Comparison of ENCODE assay signal across 24 cellular contexts in genomic region chr7:41969713-41970112, GRCh38.
"Had no signal": no experiment of that assay in that cellular context is flagged by ENCODE, and none has a peak within 500 bp of the region (broad histone marks: within the 10 kb centered on the region; RNA-seq: fewer than 3 reads in every experiment).

No MANE protein-coding gene starts in this region.

- H3K27ac Mint-ChIP-seq: activated CD4-positive, alpha-beta memory T cell treated with anti-CD3 and anti-CD28 coated beads for 36 hours; activated naive CD4-positive, alpha-beta T cell treated with anti-CD3 and anti-CD28 coated beads, Interleukin-2, amount 10 ng/mL, durations not matched to agents 7 days and 5 days; activated naive CD8-positive, alpha-beta T cell treated with anti-CD3 and anti-CD28 coated beads, Interleukin-2, amount 50 U/mL, for 24 hours; activated T-cell treated with anti-CD3 and anti-CD28 coated beads, Interleukin-2, amount 50 U/mL, for 72 hours; dendritic cell treated with granulocyte-macrophage colony-stimulating factor and Interleukin-4, amounts not matched to agents 40 ng/mL and 50 ng/mL, for 4 days; T-helper 17 cell had no signal

- H3K4me3 Mint-ChIP-seq: activated CD4-positive, alpha-beta memory T cell treated with anti-CD3 and anti-CD28 coated beads for 36 hours; activated naive CD4-positive, alpha-beta T cell treated with anti-CD3 and anti-CD28 coated beads, Interleukin-2, amount 10 ng/mL, durations not matched to agents 7 days and 5 days; activated naive CD8-positive, alpha-beta T cell treated with anti-CD3 and anti-CD28 coated beads, Interleukin-2, amount 50 U/mL, for 24 hours; activated T-cell treated with anti-CD3 and anti-CD28 coated beads, Interleukin-2, amount 50 U/mL, for 72 hours; dendritic cell treated with granulocyte-macrophage colony-stimulating factor and Interleukin-4, amounts not matched to agents 40 ng/mL and 50 ng/mL, for 4 days; nephron; T-helper 17 cell had no signal

- H3K4me1 ChIP-seq: heart left ventricle had no signal

- H3K27ac ChIP-seq: brain microvascular endothelial cell, heart left ventricle, thoracic aorta, upper lobe of left lung had no signal

- H3K9me3 ChIP-seq: heart left ventricle, thoracic aorta, upper lobe of left lung had no signal

- H3K27me3 ChIP-seq: brain microvascular endothelial cell, heart left ventricle, upper lobe of left lung had no signal

- ATAC-seq: activated naive CD8-positive, alpha-beta T cell treated with anti-CD3 and anti-CD28 coated beads, Interleukin-2, amount 50 U/mL, for 24 hours; activated T-cell treated with anti-CD3 and anti-CD28 coated beads, Interleukin-2, amount 50 U/mL, for 72 hours; heart left ventricle; left cardiac atrium; sciatic nerve; T-helper 17 cell had no signal

- H3K36me3 ChIP-seq: brain microvascular endothelial cell had no signal

- H3K27me3 Mint-ChIP-seq: activated CD4-positive, alpha-beta memory T cell treated with anti-CD3 and anti-CD28 coated beads for 36 hours; dendritic cell treated with granulocyte-macrophage colony-stimulating factor and Interleukin-4, amounts not matched to agents 40 ng/mL and 50 ng/mL, for 4 days had no signal

- DNase-seq: activated CD4-positive, alpha-beta memory T cell treated with anti-CD3 and anti-CD28 coated beads for 36 hours; activated CD4-positive, alpha-beta T cell treated with anti-CD3 and anti-CD28 coated beads for 4 hours; activated CD4-positive, CD25-positive, alpha-beta regulatory T cell; activated effector memory CD4-positive, alpha-beta T cell treated with anti-CD3 and anti-CD28 coated beads, Interleukin-2, amount 50 U/mL, for 16 hours; activated naive CD4-positive, alpha-beta T cell treated with anti-CD3 and anti-CD28 coated beads, Interleukin-2, amount 10 ng/mL, durations not matched to agents 7 days and 5 days; activated naive CD8-positive, alpha-beta T cell treated with anti-CD3 and anti-CD28 coated beads, Interleukin-2, amount 50 U/mL, for 24 hours; activated T-cell treated with anti-CD3 and anti-CD28 coated beads, Interleukin-2, amount 50 U/mL, for 72 hours; aorta; brain microvascular endothelial cell; caudate nucleus; effector CD4-positive, alpha-beta T cell; heart left ventricle; left cardiac atrium; nucleus accumbens; posterior cingulate gyrus; stimulated activated CD4-positive, alpha-beta T cell treated with anti-CD3 and anti-CD28 coated beads, Interleukin-4, amount 100 ng/mL, for 24 hours; stimulated activated naive CD4-positive, alpha-beta T cell treated with Interleukin-2 at 50 U/mL for 16 hours; SW 1271; T-helper 17 cell; upper lobe of left lung had no signal

- H3K4me1 Mint-ChIP-seq: activated naive CD4-positive, alpha-beta T cell treated with anti-CD3 and anti-CD28 coated beads, Interleukin-2, amount 10 ng/mL, durations not matched to agents 7 days and 5 days; activated naive CD8-positive, alpha-beta T cell treated with anti-CD3 and anti-CD28 coated beads, Interleukin-2, amount 50 U/mL, for 24 hours; T-helper 17 cell had no signal

- H3K4me3 ChIP-seq: heart left ventricle, thoracic aorta, upper lobe of left lung had no signal

- H3K9me3 Mint-ChIP-seq: activated CD4-positive, alpha-beta memory T cell treated with anti-CD3 and anti-CD28 coated beads for 36 hours; activated naive CD4-positive, alpha-beta T cell treated with anti-CD3 and anti-CD28 coated beads, Interleukin-2, amount 10 ng/mL, durations not matched to agents 7 days and 5 days; activated naive CD8-positive, alpha-beta T cell treated with anti-CD3 and anti-CD28 coated beads, Interleukin-2, amount 50 U/mL, for 24 hours; activated T-cell treated with anti-CD3 and anti-CD28 coated beads, Interleukin-2, amount 50 U/mL, for 72 hours; dendritic cell treated with granulocyte-macrophage colony-stimulating factor and Interleukin-4, amounts not matched to agents 40 ng/mL and 50 ng/mL, for 4 days; nephron had no signal

- H3K36me3 Mint-ChIP-seq: activated CD4-positive, alpha-beta memory T cell treated with anti-CD3 and anti-CD28 coated beads for 36 hours; activated naive CD4-positive, alpha-beta T cell treated with anti-CD3 and anti-CD28 coated beads, Interleukin-2, amount 10 ng/mL, durations not matched to agents 7 days and 5 days had no signal
